27 cellular contexts compared by ENCODE assay signal in the genomic region with DNA sequence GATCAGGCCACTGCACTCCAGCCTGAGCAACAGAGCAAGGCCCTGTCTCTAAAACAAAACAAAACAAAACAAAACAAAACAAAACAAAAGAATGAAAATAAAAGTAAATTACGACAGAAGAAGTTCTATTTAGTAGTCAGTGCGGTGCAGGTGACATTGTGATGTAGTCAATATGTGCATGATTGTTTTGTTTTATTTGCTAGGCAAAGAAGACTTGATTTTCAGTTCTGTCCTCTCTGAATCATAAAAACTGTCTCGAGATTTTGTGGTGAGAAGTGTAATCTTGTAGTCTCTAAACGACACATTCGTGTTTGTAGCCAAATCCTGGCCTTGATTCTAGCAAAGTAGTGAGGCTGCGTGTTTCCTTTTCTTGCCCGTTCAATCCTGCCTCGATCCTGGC. TPM values are rescaled to one million over a fixed set of nuclear protein-coding genes. Genes with fewer than 3 reads are reported as not detected.
DNase-seq lines count a peak whose midpoint lies in the region; ATAC-seq, FAIRE-seq and TF ChIP-seq lines count a peak whose summit lies in the region.
"Had no signal": no experiment of that assay in that cellular context is flagged by ENCODE, and none has a peak within 500 bp of the region (broad histone marks: within the 10 kb centered on the region; RNA-seq: fewer than 3 reads in every experiment).

No MANE protein-coding gene starts in this region.

- H3K27me3 Mint-ChIP-seq in activated T-cell treated with anti-CD3 and anti-CD28 coated beads, Interleukin-2, amount 50 U/mL, for 72 hours (ENCODE audit: low read depth) = no peaks in the 10 kb centered on the region
- H3K27me3 Mint-ChIP-seq in T-cell (no peaks in the 10 kb centered on the region), astrocyte (ENCODE audit: low read depth, unreplicated experiment) (no peaks in the 10 kb centered on the region)
- H3K27me3 Mint-ChIP-seq: activated naive CD4-positive, alpha-beta T cell treated with anti-CD3 and anti-CD28 coated beads, Interleukin-2, amount 10 ng/mL, durations not matched to agents 7 days and 5 days; progenitor cell of endocrine pancreas had no signal

- H2AFZ ChIP-seq in astrocyte (ENCODE audit: low read depth, low read length) = no peak overlapping the region

- H3K27ac Mint-ChIP-seq in activated T-cell treated with anti-CD3 and anti-CD28 coated beads, Interleukin-2, amount 50 U/mL, for 72 hours = peak overlapping the region; percentile 70
- H3K27ac Mint-ChIP-seq in T-cell (peak overlapping the region; percentile 52 to 57), astrocyte (ENCODE audit: unreplicated experiment) (peak overlapping the region; percentile 29)
- H3K27ac Mint-ChIP-seq in stimulated activated effector memory CD8-positive, alpha-beta T cell treated with anti-CD3 and anti-CD28 coated beads, Interleukin-12 subunit alpha, Interleukin-12 subunit beta, amount 100 ng/mL, for 72 hours = peak overlapping the region; percentile 33
- H3K27ac Mint-ChIP-seq: activated naive CD4-positive, alpha-beta T cell treated with anti-CD3 and anti-CD28 coated beads, Interleukin-2, amount 10 ng/mL, durations not matched to agents 7 days and 5 days; progenitor cell of endocrine pancreas had no signal

- H3K27ac ChIP-seq in astrocyte (ENCODE audit: low read depth, low read length) = no peak overlapping the region
- H3K27ac ChIP-seq: A549, dorsolateral prefrontal cortex, KMS-11, upper lobe of left lung, VCaP had no signal

- peaks cover 2 to 3% of the 10 kb centered on the region in 2 donors for H3K36me3 Mint-ChIP-seq in activated T-cell treated with anti-CD3 and anti-CD28 coated beads, Interleukin-2, amount 50 U/mL, for 72 hours (ENCODE audit: insufficient read depth in 2 of 2)
- H3K36me3 Mint-ChIP-seq in T-cell = peaks cover 13% of the 10 kb centered on the region
- no peaks in the 10 kb centered on the region for H3K36me3 Mint-ChIP-seq in astrocyte (ENCODE audit: low read depth, unreplicated experiment)
- H3K36me3 Mint-ChIP-seq in stimulated activated effector memory CD8-positive, alpha-beta T cell treated with anti-CD3 and anti-CD28 coated beads, Interleukin-12 subunit alpha, Interleukin-12 subunit beta, amount 100 ng/mL, for 72 hours = peaks cover 11% of the 10 kb centered on the region

- no peak overlapping the region for H3K4me3 ChIP-seq in astrocyte (ENCODE audit: insufficient read depth, low read depth, low read length)
- H3K4me3 ChIP-seq: A549, dorsolateral prefrontal cortex, lung, upper lobe of left lung had no signal

- DNase-seq in activated T-cell treated with anti-CD3 and anti-CD28 coated beads, Interleukin-2, amount 50 U/mL, for 72 hours = peak in 1 of 2 donors; percentile 9
- DNase-seq in activated T-cell treated with anti-CD3 and anti-CD28 coated beads for 4 hours = no peak
- no peak for DNase-seq in T-cell
- no peak for DNase-seq in astrocyte (ENCODE audit: low read depth)
- no peak for DNase-seq in stimulated activated effector memory CD8-positive, alpha-beta T cell treated with anti-CD3 and anti-CD28 coated beads, Interleukin-12 subunit alpha, Interleukin-12 subunit beta, amount 100 ng/mL, for 72 hours (ENCODE audit: low spot score in 2 of 2)
- DNase-seq in NCI-H2107 (lab: John Stamatoyannopoulos, UW) = no peak
- DNase-seq: activated naive CD4-positive, alpha-beta T cell treated with anti-CD3 and anti-CD28 coated beads, Interleukin-2, amount 10 ng/mL, durations not matched to agents 7 days and 5 days; activated T-cell treated with anti-CD3 and anti-CD28 coated beads, Interleukin-2, amount 50 U/mL, for 1 hour; cerebellar nuclear complex; COR-L47; DND-41; dorsolateral prefrontal cortex; kidney glomerular epithelial cell; NCI-H774; RPMI8226; stimulated activated CD8-positive, alpha-beta memory T cell treated with anti-CD3 and anti-CD28 coated beads, Interleukin-4, amount 100 ng/mL, for 48 hours; substantia nigra; upper lobe of left lung had no signal

- H3K36me3 ChIP-seq in astrocyte (ENCODE audit: insufficient read depth, low read length) = peaks cover 3% of the 10 kb centered on the region

- H3K27me3 ChIP-seq in astrocyte (ENCODE audit: insufficient read depth, low read length) = no peaks in the 10 kb centered on the region
- H3K27me3 ChIP-seq: dorsolateral prefrontal cortex, upper lobe of left lung had no signal

- H3K4me2 ChIP-seq in astrocyte (ENCODE audit: low read length) = no peak overlapping the region
- H3K4me2 ChIP-seq: A549, KMS-11 had no signal

- H3K9me3 ChIP-seq in astrocyte (ENCODE audit: insufficient read depth, low read depth, low read length) = no peaks in the 10 kb centered on the region
- H3K9me3 ChIP-seq: A549, upper lobe of left lung had no signal

- H3K4me3 Mint-ChIP-seq in activated T-cell treated with anti-CD3 and anti-CD28 coated beads, Interleukin-2, amount 50 U/mL, for 72 hours = peak overlapping the region; percentile 46 to 60
- no peak overlapping the region for H3K4me3 Mint-ChIP-seq in T-cell
- H3K4me3 Mint-ChIP-seq in astrocyte (ENCODE audit: unreplicated experiment) = no peak overlapping the region
- peak overlapping the region; percentile 28 for H3K4me3 Mint-ChIP-seq in stimulated activated effector memory CD8-positive, alpha-beta T cell treated with anti-CD3 and anti-CD28 coated beads, Interleukin-12 subunit alpha, Interleukin-12 subunit beta, amount 100 ng/mL, for 72 hours
- H3K4me3 Mint-ChIP-seq: activated naive CD4-positive, alpha-beta T cell treated with anti-CD3 and anti-CD28 coated beads, Interleukin-2, amount 10 ng/mL, durations not matched to agents 7 days and 5 days had no signal

- FAIRE-seq in astrocyte (lab: Jason Lieb, UNC) = no peak
- FAIRE-seq: A549 had no signal

- POLR2A ChIA-PET in T-cell (lab: Charles Lee) = no interaction called here

- no peak for TF ChIP-seq CTCF in astrocyte (IDR thresholded peaks at IDR 0.05; ENCODE audit: insufficient read depth, low read depth, low read length)

- no peaks in the 10 kb centered on the region for H3K9me3 Mint-ChIP-seq in activated T-cell treated with anti-CD3 and anti-CD28 coated beads, Interleukin-2, amount 50 U/mL, for 72 hours
- H3K9me3 Mint-ChIP-seq in T-cell (no peaks in the 10 kb centered on the region), astrocyte (ENCODE audit: unreplicated experiment) (no peaks in the 10 kb centered on the region)
- no peaks in the 10 kb centered on the region for H3K9me3 Mint-ChIP-seq in stimulated activated effector memory CD8-positive, alpha-beta T cell treated with anti-CD3 and anti-CD28 coated beads, Interleukin-12 subunit alpha, Interleukin-12 subunit beta, amount 100 ng/mL, for 72 hours
- H3K9me3 Mint-ChIP-seq: activated naive CD4-positive, alpha-beta T cell treated with anti-CD3 and anti-CD28 coated beads, Interleukin-2, amount 10 ng/mL, durations not matched to agents 7 days and 5 days had no signal

- H3K79me2 ChIP-seq in astrocyte (ENCODE audit: insufficient read depth, low read length) = peaks cover 67% of the 10 kb centered on the region

- H4K20me1 ChIP-seq in astrocyte (ENCODE audit: insufficient read depth, low read length) = peaks cover 84% of the 10 kb centered on the region

- H3K9ac ChIP-seq in astrocyte (ENCODE audit: low read length) = no peak overlapping the region
- H3K9ac ChIP-seq: KMS-11 had no signal

- peaks cover 6% of the 10 kb centered on the region for H3K4me1 ChIP-seq in astrocyte (ENCODE audit: insufficient read depth, low read length)

- peaks cover 77% of the 10 kb centered on the region for H3K4me1 Mint-ChIP-seq in activated T-cell treated with anti-CD3 and anti-CD28 coated beads, Interleukin-2, amount 50 U/mL, for 72 hours (ENCODE audit: low read depth)
- H3K4me1 Mint-ChIP-seq in T-cell = peaks cover 52 to 61% (median 54%) of the 10 kb centered on the region in 3 donors
- peaks cover 11% of the 10 kb centered on the region for H3K4me1 Mint-ChIP-seq in astrocyte (ENCODE audit: low read depth, unreplicated experiment)
- H3K4me1 Mint-ChIP-seq in stimulated activated effector memory CD8-positive, alpha-beta T cell treated with anti-CD3 and anti-CD28 coated beads, Interleukin-12 subunit alpha, Interleukin-12 subunit beta, amount 100 ng/mL, for 72 hours = peaks cover 52% of the 10 kb centered on the region

- CTCF ChIA-PET in T-cell (lab: Charles Lee) = interaction anchor here in 1 of 2 donors (0.6 to 6.3 kb wide), 3 partner anchors 12 to 24 kb away, joined by 3 to 68 read pairs (median 3); no protein-coding TSS in a partner anchor

- ATAC-seq in activated T-cell treated with anti-CD3 and anti-CD28 coated beads, Interleukin-2, amount 50 U/mL, for 72 hours (replicated peaks in 1 of 2) = peak; percentile 31 to 41
- ATAC-seq in T-cell (replicated peaks in 1 of 4) = no peak
- peak; percentile 58 for ATAC-seq in stimulated activated effector memory CD8-positive, alpha-beta T cell treated with anti-CD3 and anti-CD28 coated beads, Interleukin-12 subunit alpha, Interleukin-12 subunit beta, amount 100 ng/mL, for 72 hours
- ATAC-seq in GM19397 (IDR thresholded peaks at IDR 0.05; ENCODE audit: unreplicated experiment) = no peak
- ATAC-seq in GM19463 (IDR thresholded peaks at IDR 0.05; ENCODE audit: unreplicated experiment) = no peak
- ATAC-seq: A549, HCT116 had no signal

RNA-seq across cellular contexts. Expression of a gene that starts 23.5 kb away (rescaled TPM):
- total RNA-seq in activated T-cell treated with anti-CD3 and anti-CD28 coated beads, Interleukin-2, amount 50 U/mL, for 72 hours = 10 to 100 TPM; 25.7 to 30.2 TPM
- total RNA-seq in T-cell (10 to 100 TPM; 22.3 to 24.5 (median 22.7) TPM), astrocyte (23.1 and 23.3 TPM in 2 replicates)

RNA-seq across cellular contexts. Expression of a gene that starts 25.9 kb away (rescaled TPM):
- total RNA-seq in activated T-cell treated with anti-CD3 and anti-CD28 coated beads, Interleukin-2, amount 50 U/mL, for 72 hours = 10 to 100 TPM; 26.4 to 27.1 TPM
- total RNA-seq in T-cell (10 to 100 TPM; 19.3 to 32.9 (median 26.0) TPM), astrocyte (47.4 and 58.2 TPM in 2 replicates)

RNA-seq across cellular contexts. Expression of a gene that starts 48.4 kb away (rescaled TPM):
- total RNA-seq in activated T-cell treated with anti-CD3 and anti-CD28 coated beads, Interleukin-2, amount 50 U/mL, for 72 hours = under 1 TPM in 1 of 2 donors, not detected in 1; 0.69 TPM
- under 1 TPM in 3 of 5 donors, not detected in 2; 0.40 to 0.55 (median 0.43) TPM for total RNA-seq in T-cell
- 0.23 and 0.29 TPM in 2 replicates for total RNA-seq in astrocyte
- total RNA-seq: glomerular endothelial cell had no signal

Comparison
In these comparisons a context has a peak if more than half of its experiments do, and no peak if none do; other contexts are left out.
1. ATAC-seq: peak in activated T-cell treated with anti-CD3 and anti-CD28 coated beads, Interleukin-2, amount 50 U/mL, for 72 hours (2 of 2) and stimulated activated effector memory CD8-positive, alpha-beta T cell treated with anti-CD3 and anti-CD28 coated beads, Interleukin-12 subunit alpha, Interleukin-12 subunit beta, amount 100 ng/mL, for 72 hours (single experiment); none in T-cell (0 of 4), GM19397 (single experiment) and GM19463 (single experiment).
2. H3K4me3 Mint-ChIP-seq: peak in activated T-cell treated with anti-CD3 and anti-CD28 coated beads, Interleukin-2, amount 50 U/mL, for 72 hours (2 of 2) and stimulated activated effector memory CD8-positive, alpha-beta T cell treated with anti-CD3 and anti-CD28 coated beads, Interleukin-12 subunit alpha, Interleukin-12 subunit beta, amount 100 ng/mL, for 72 hours (single experiment); none in T-cell (0 of 3) and astrocyte (single experiment).
3. Peak in every context shown above with its lines, with median percentiles within 50 percentile points of each other: H3K27ac Mint-ChIP-seq.